Comparison of ENCODE assay signal across 9 cellular contexts in the genomic region with DNA sequence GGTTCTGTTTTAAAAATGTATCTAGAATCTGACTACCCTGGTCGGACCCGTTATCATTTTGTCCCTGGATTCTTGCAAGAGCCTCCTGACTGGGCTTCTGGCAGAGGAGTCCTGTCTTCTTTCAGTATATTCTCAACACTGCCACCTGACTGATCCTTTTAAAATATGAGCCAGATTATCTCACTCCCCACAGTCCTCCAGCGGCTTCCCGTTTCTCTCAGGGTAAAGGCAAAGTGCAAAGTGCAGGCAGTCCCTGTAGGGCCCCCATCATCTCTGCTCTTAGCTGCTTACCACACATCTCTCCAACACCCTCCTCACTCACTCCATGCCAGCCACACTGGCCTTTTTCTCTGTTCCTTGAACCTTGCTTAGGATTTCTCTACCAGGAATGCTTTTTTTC. TPM values are rescaled to one million over a fixed set of nuclear protein-coding genes. Genes with fewer than 3 reads are reported as not detected.
DNase-seq lines count a peak whose midpoint lies in the region; ATAC-seq and TF ChIP-seq lines count a peak whose summit lies in the region.
"Had no signal": no experiment of that assay in that cellular context is flagged by ENCODE, and none has a peak within 500 bp of the region (broad histone marks: within the 10 kb centered on the region; RNA-seq: fewer than 3 reads in every experiment).

No MANE protein-coding gene starts in this region.

- no peaks in the 10 kb centered on the region for H3K27me3 ChIP-seq in heart right ventricle
- no peaks in the 10 kb centered on the region for H3K27me3 ChIP-seq in gastrocnemius medialis

- TF ChIP-seq CTCF in heart right ventricle (IDR thresholded peaks at IDR 0.05) (no peak), gastrocnemius medialis (IDR thresholded peaks at IDR 0.05 in 4 of 5, conservative IDR thresholded peaks at IDR 0.05 in 1 of 5) (no peak)

- peak; percentile 9 to 55 (median 48) for ATAC-seq in heart right ventricle
- ATAC-seq in gastrocnemius medialis: peak; percentile 40
- ATAC-seq in GM21360 (IDR thresholded peaks at IDR 0.05; ENCODE audit: unreplicated experiment): no peak
- no peak for ATAC-seq in GM19463 (IDR thresholded peaks at IDR 0.05; ENCODE audit: unreplicated experiment)

- in situ Hi-C loops in gastrocnemius medialis (cut with MboI; ENCODE audit: low sequenced_read_pairs in 4 of 4): no loop called here

- H3K4me1 ChIP-seq in heart right ventricle (peaks cover 44 to 100% (median 94%) of the 10 kb centered on the region in 9 donors), gastrocnemius medialis (peaks cover 55 to 76% of the 10 kb centered on the region in 2 donors)

- no peaks in the 10 kb centered on the region for H3K9me3 ChIP-seq in heart right ventricle
- H3K9me3 ChIP-seq in gastrocnemius medialis: no peaks in the 10 kb centered on the region

- H3K36me3 ChIP-seq in heart right ventricle (peaks cover 0 to 6% (median 0%) of the 10 kb centered on the region in 9 donors), gastrocnemius medialis (no peaks in the 10 kb centered on the region)

- TF ChIP-seq POLR2A in gastrocnemius medialis (IDR thresholded peaks at IDR 0.05): no peak

- 4 to 9% methylated on average over 4 of the region's 4 CpGs for WGBS in heart right ventricle, 2 donors

- H3K27ac ChIP-seq in heart right ventricle (peak overlapping the region; percentile 75 to 89 (median 84)), gastrocnemius medialis (peak overlapping the region; percentile 69 to 84 (median 76))

- peak; percentile 19 for DNase-seq in HT-29 (ENCODE audit: low spot score)
- DNase-seq in UCSD-AML1 (lab: John Stamatoyannopoulos, UW; ENCODE audit: unreplicated experiment): peak; percentile 24
- peak in 1 of 2 donors; percentile 35 for DNase-seq in heart right ventricle
- DNase-seq in gastrocnemius medialis: peak in 1 of 2 donors; percentile 52
- no peak for DNase-seq in retina
- DNase-seq in stimulated activated CD4-positive, alpha-beta T cell treated with anti-CD3 and anti-CD28 coated beads, Interleukin-4, amount 100 ng/mL, for 4 hours: no peak
- DNase-seq: activated CD4-positive, alpha-beta memory T cell treated with anti-CD3 and anti-CD28 coated beads, Interleukin-2, amount 10 ng/mL, durations not matched to agents 7 days and 5 days had no signal

- intact Hi-C loops in heart right ventricle (cut with DNase I) (no loop called here), gastrocnemius medialis (cut with DNase I; ENCODE audit: low total_unique reads) (no loop called here)

- peak overlapping the region in 2 of 10 donors; percentile 5 to 6 for H3K4me3 ChIP-seq in heart right ventricle
- no peak overlapping the region for H3K4me3 ChIP-seq in gastrocnemius medialis

RNA-seq across cellular contexts. Expression of gene CRTC3, which starts 28.5 kb away (rescaled TPM):
- total RNA-seq in HT-29 (2014; rRNA removed; shearing (Covaris generic)): 6.5 and 7.3 TPM in 2 replicates
- total RNA-seq in heart right ventricle (10 to 100 TPM; 25.1 to 34.9 (median 29.4) TPM), gastrocnemius medialis (10 to 100 TPM; 20.7 to 41.4 (median 30.5) TPM)
- polyA plus RNA-seq in heart right ventricle: 10 to 100 TPM; 11.5 to 12.8 TPM

Comparison
In these comparisons a context has a peak if more than half of its experiments do, and no peak if none do; other contexts are left out.
1. DNase-seq: peak in HT-29 (single experiment) and UCSD-AML1 (single experiment); none in retina (single experiment) and stimulated activated CD4-positive, alpha-beta T cell treated with anti-CD3 and anti-CD28 coated beads, Interleukin-4, amount 100 ng/mL, for 4 hours (0 of 2).
2. ATAC-seq: peak in heart right ventricle (8 of 8) and gastrocnemius medialis (2 of 2); none in GM21360 (single experiment) and GM19463 (single experiment).